2 cellular contexts compared by ENCODE assay signal in genomic region chr9:132756214-132756799, GRCh38.
TF ChIP-seq lines count a peak whose summit lies in the region.

No MANE protein-coding gene starts in this region.

TF ChIP-seq in H1, 55 proteins besides CTCF, POLR2A, EP300 and RAD21:
- TF ChIP-seq CHD7 (IDR thresholded peaks at IDR 0.05; ENCODE audit: insufficient replicate concordance, low read length) (no peak), NANOG (IDR thresholded peaks at IDR 0.05; ENCODE audit: insufficient read depth, low read depth, low read length, poor library complexity, severe bottlenecking) (no peak), ATF2 (IDR thresholded peaks at IDR 0.05; ENCODE audit: low read length) (no peak), CHD1 (IDR thresholded peaks at IDR 0.05; ENCODE audit: low read depth, low read length) (no peak), GTF2F1 (IDR thresholded peaks at IDR 0.05; ENCODE audit: borderline replicate concordance, low read depth, low read length) (no peak), CBX5 (IDR thresholded peaks at IDR 0.05; ENCODE audit: low read depth, low read length) (no peak), TAF7 (optimal IDR thresholded peaks at IDR 0.05; ENCODE audit: borderline replicate concordance, low read depth, low read length) (no peak), TEAD4 (IDR thresholded peaks at IDR 0.05; ENCODE audit: low read depth, low read length) (no peak), RXRA (IDR thresholded peaks at IDR 0.05; ENCODE audit: insufficient read depth, low read depth, low read length) (no peak), GABPA (IDR thresholded peaks at IDR 0.05; ENCODE audit: borderline replicate concordance, insufficient read depth, low read length) (no peak), SUZ12 (IDR thresholded peaks at IDR 0.05; ENCODE audit: low read length) (no peak)

TF ChIP-seq in HepG2, 621 proteins besides CTCF, POLR2A, EP300 and RAD21:
- no peak for TF ChIP-seq KAT7 (CRISPR knock-in tag; IDR thresholded peaks at IDR 0.05; ENCODE audit: borderline replicate concordance)
- no peak for TF ChIP-seq ZNF816 (CRISPR knock-in tag; IDR thresholded peaks at IDR 0.05; ENCODE audit: borderline replicate concordance)
- no peak for TF ChIP-seq ZEB1 (IDR thresholded peaks at IDR 0.05; ENCODE audit: insufficient replicate concordance, low read depth)
- TF ChIP-seq RBM39 (IDR thresholded peaks at IDR 0.05; ENCODE audit: low read depth, low read length, poor library complexity, severe bottlenecking), result no peak
- TF ChIP-seq, protein P1, sequence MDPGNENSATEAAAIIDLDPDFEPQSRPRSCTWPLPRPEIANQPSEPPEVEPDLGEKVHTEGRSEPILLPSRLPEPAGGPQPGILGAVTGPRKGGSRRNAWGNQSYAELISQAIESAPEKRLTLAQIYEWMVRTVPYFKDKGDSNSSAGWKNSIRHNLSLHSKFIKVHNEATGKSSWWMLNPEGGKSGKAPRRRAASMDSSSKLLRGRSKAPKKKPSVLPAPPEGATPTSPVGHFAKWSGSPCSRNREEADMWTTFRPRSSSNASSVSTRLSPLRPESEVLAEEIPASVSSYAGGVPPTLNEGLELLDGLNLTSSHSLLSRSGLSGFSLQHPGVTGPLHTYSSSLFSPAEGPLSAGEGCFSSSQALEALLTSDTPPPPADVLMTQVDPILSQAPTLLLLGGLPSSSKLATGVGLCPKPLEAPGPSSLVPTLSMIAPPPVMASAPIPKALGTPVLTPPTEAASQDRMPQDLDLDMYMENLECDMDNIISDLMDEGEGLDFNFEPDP (CRISPR knock-in tag; conservative IDR thresholded peaks at IDR 0.05), result no peak
- no peak for TF ChIP-seq CENPX (CRISPR knock-in tag; IDR thresholded peaks at IDR 0.05)
- TF ChIP-seq ZNF512 (CRISPR knock-in tag; IDR thresholded peaks at IDR 0.05), result no peak
- TF ChIP-seq THRA (CRISPR knock-in tag; IDR thresholded peaks at IDR 0.05; ENCODE audit: borderline replicate concordance), result no peak
- no peak for TF ChIP-seq ZFP90 (CRISPR knock-in tag; IDR thresholded peaks at IDR 0.05; ENCODE audit: borderline replicate concordance)
- TF ChIP-seq ZNF580 (CRISPR knock-in tag; IDR thresholded peaks at IDR 0.05; ENCODE audit: borderline replicate concordance, low read depth), result no peak
- TF ChIP-seq, protein P2, sequence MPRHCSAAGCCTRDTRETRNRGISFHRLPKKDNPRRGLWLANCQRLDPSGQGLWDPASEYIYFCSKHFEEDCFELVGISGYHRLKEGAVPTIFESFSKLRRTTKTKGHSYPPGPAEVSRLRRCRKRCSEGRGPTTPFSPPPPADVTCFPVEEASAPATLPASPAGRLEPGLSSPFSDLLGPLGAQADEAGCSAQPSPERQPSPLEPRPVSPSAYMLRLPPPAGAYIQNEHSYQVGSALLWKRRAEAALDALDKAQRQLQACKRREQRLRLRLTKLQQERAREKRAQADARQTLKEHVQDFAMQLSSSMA (CRISPR knock-in tag; IDR thresholded peaks at IDR 0.05), result no peak
- TF ChIP-seq, protein P3, sequence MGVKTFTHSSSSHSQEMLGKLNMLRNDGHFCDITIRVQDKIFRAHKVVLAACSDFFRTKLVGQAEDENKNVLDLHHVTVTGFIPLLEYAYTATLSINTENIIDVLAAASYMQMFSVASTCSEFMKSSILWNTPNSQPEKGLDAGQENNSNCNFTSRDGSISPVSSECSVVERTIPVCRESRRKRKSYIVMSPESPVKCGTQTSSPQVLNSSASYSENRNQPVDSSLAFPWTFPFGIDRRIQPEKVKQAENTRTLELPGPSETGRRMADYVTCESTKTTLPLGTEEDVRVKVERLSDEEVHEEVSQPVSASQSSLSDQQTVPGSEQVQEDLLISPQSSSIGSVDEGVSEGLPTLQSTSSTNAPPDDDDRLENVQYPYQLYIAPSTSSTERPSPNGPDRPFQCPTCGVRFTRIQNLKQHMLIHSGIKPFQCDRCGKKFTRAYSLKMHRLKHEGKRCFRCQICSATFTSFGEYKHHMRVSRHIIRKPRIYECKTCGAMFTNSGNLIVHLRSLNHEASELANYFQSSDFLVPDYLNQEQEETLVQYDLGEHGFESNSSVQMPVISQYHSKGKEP (CRISPR knock-in tag; IDR thresholded peaks at IDR 0.05), result no peak
- TF ChIP-seq CHD4 (IDR thresholded peaks at IDR 0.05; ENCODE audit: borderline replicate concordance, low read length), result no peak
- no peak for TF ChIP-seq ERF (CRISPR knock-in tag; IDR thresholded peaks at IDR 0.05)
- no peak for TF ChIP-seq MLLT10 (CRISPR knock-in tag; IDR thresholded peaks at IDR 0.05)
- no peak for TF ChIP-seq THAP9 (CRISPR knock-in tag; IDR thresholded peaks at IDR 0.05; ENCODE audit: borderline replicate concordance)
- TF ChIP-seq ZNF225 (CRISPR knock-in tag; IDR thresholded peaks at IDR 0.05), result no peak
TF ChIP-seq in HepG2: peak in this region for 0.
